In genomic region chr4:1726146-1726934, GRCh38 we compare ENCODE assay signal across 8 cellular contexts. TPM values are rescaled to one million over a fixed set of nuclear protein-coding genes. Genes with fewer than 3 reads are reported as not detected.
DNase-seq lines count a peak whose midpoint lies in the region; TF ChIP-seq lines count a peak whose summit lies in the region.

No MANE protein-coding gene starts in this region.

- peaks cover 9 to 11% of the 10 kb centered on the region in 2 donors for H3K4me1 ChIP-seq in neuronal stem cell (ENCODE audit: control insufficient read depth in 2 of 2, insufficient read depth in 1 of 2, low read depth in 1 of 2, low read length in 2 of 2)

- peak overlapping the region; percentile 60 for H2BK12ac ChIP-seq in neuronal stem cell (ENCODE audit: low read length)

- no peaks in the 10 kb centered on the region for H3K9me3 ChIP-seq in neuronal stem cell (replicated peaks in 1 of 2; ENCODE audit: control insufficient read depth in 2 of 2, insufficient read depth in 1 of 2, low read depth in 1 of 2, low read length in 2 of 2)

- peak overlapping the region; percentile 66 for H3K27ac Mint-ChIP-seq in activated T-helper 2 cell treated with anti-CD3 and anti-CD28 coated beads, Interferon-gamma antibody, Interleukin-2, Interleukin-4, amounts not matched to agents 10 μg/mL and 5 μg/mL and 100 μg/mL, durations not matched to agents 14 hours and 24 hours and 36 hours

- no peaks in the 10 kb centered on the region for H3K9me3 Mint-ChIP-seq in activated T-helper 2 cell treated with anti-CD3 and anti-CD28 coated beads, Interferon-gamma antibody, Interleukin-2, Interleukin-4, amounts not matched to agents 10 μg/mL and 5 μg/mL and 100 μg/mL, durations not matched to agents 14 hours and 24 hours and 36 hours

- no CpG with 5 or more reads among the region's 17 CpGs for WGBS in neuronal stem cell (ENCODE audit: extremely low coverage in 2 of 2, insufficient read length in 2 of 2, insufficient replicate concordance in 1 of 2), 2 donors

- DNase-seq in ELR (ENCODE audit: low read depth) (peak; percentile 84), RWPE1 (ENCODE audit: low spot score) (no peak), fibroblast of peridontal ligament (ENCODE audit: extremely low read depth) (peak; percentile 84), neuronal stem cell (ENCODE audit: low spot score) (peak; percentile 87), stromal cell of bone marrow (ENCODE audit: low read depth) (peak; percentile 51), HPDE6-E6E7 (ENCODE audit: extremely low spot score) (no peak)
- peak; percentile 81 for DNase-seq in activated T-helper 2 cell treated with anti-CD3 and anti-CD28 coated beads, Interferon-gamma antibody, Interleukin-2, Interleukin-4, amounts not matched to agents 10 μg/mL and 5 μg/mL and 100 μg/mL, durations not matched to agents 14 hours and 24 hours and 36 hours (ENCODE audit: low spot score)

- TF ChIP-seq CTCF in LNCAP (IDR thresholded peaks at IDR 0.05) = peak; percentile 99
- peak; percentile 95 for TF ChIP-seq CTCF in RWPE1 (conservative IDR thresholded peaks at IDR 0.05; ENCODE audit: low read depth)

- peaks cover 68 to 89% of the 10 kb centered on the region in 2 donors for H3K36me3 ChIP-seq in neuronal stem cell (replicated peaks in 1 of 2; ENCODE audit: control insufficient read depth in 2 of 2, insufficient read depth in 2 of 2, low read length in 2 of 2)

- no peak overlapping the region for H4K8ac ChIP-seq in neuronal stem cell (ENCODE audit: low read depth, low read length)

- peak overlapping the region; percentile 86 for H2AK5ac ChIP-seq in neuronal stem cell (ENCODE audit: low read depth, low read length)

- H3K4me3 Mint-ChIP-seq in activated T-helper 2 cell treated with anti-CD3 and anti-CD28 coated beads, Interferon-gamma antibody, Interleukin-2, Interleukin-4, amounts not matched to agents 10 μg/mL and 5 μg/mL and 100 μg/mL, durations not matched to agents 14 hours and 24 hours and 36 hours (ENCODE audit: low read depth) = no peak overlapping the region

- peak overlapping the region; percentile 30 for H2BK5ac ChIP-seq in neuronal stem cell (ENCODE audit: low read length)

- no peak overlapping the region for H2BK120ac ChIP-seq in neuronal stem cell (ENCODE audit: low read depth, low read length)

- no peak overlapping the region for H3K14ac ChIP-seq in neuronal stem cell (ENCODE audit: low read length)

- no peak overlapping the region for H4K91ac ChIP-seq in neuronal stem cell (ENCODE audit: low read depth, low read length, poor library complexity)

- CTCF ChIA-PET in RWPE1 (lab: Yijun Ruan, JAX) = interaction anchor here (0.6 to 0.9 kb wide), 4 partner anchors 11 to 335 kb away, joined by 4 to 6 read pairs (median 5); no protein-coding TSS in a partner anchor

- H3K27me3 ChIP-seq in neuronal stem cell (ENCODE audit: control insufficient read depth in 3 of 3, insufficient read depth in 3 of 3, low read depth in 1 of 3, low read length in 3 of 3) = no peaks in the 10 kb centered on the region

- no peak overlapping the region for H3K4me3 ChIP-seq in neuronal stem cell (ENCODE audit: low read length in 2 of 2)

- intact Hi-C loops in activated T-helper 2 cell treated with anti-CD3 and anti-CD28 coated beads, Interferon-gamma antibody, Interleukin-2, Interleukin-4, amounts not matched to agents 10 μg/mL and 5 μg/mL and 100 μg/mL, durations not matched to agents 14 hours and 24 hours and 36 hours (cut with micrococcal nuclease) = loop anchor here (1.0 kb wide), 1 partner anchor 33 kb away; no protein-coding TSS in a partner anchor

- peaks cover 85% of the 10 kb centered on the region for H3K36me3 Mint-ChIP-seq in activated T-helper 2 cell treated with anti-CD3 and anti-CD28 coated beads, Interferon-gamma antibody, Interleukin-2, Interleukin-4, amounts not matched to agents 10 μg/mL and 5 μg/mL and 100 μg/mL, durations not matched to agents 14 hours and 24 hours and 36 hours (ENCODE audit: low read depth)

- no peak overlapping the region for H3K4me2 ChIP-seq in neuronal stem cell (ENCODE audit: insufficient read depth, low read length, poor library complexity, severe bottlenecking)

- H3K23ac ChIP-seq in neuronal stem cell (ENCODE audit: low read depth, low read length, poor library complexity) = peak overlapping the region; percentile 59

- peaks cover 33% of the 10 kb centered on the region for H3K79me1 ChIP-seq in neuronal stem cell (ENCODE audit: low read depth, low read length)

- H3K18ac ChIP-seq in neuronal stem cell (ENCODE audit: low read length) = peak overlapping the region; percentile 42

- peak overlapping the region; percentile 96 for H3K27ac ChIP-seq in RWPE1
- H3K27ac ChIP-seq in neuronal stem cell (replicated peaks; ENCODE audit: low read length) = no peak overlapping the region

- no peak overlapping the region for H2BK15ac ChIP-seq in neuronal stem cell (ENCODE audit: low read length)

- no peaks in the 10 kb centered on the region for H3K27me3 Mint-ChIP-seq in activated T-helper 2 cell treated with anti-CD3 and anti-CD28 coated beads, Interferon-gamma antibody, Interleukin-2, Interleukin-4, amounts not matched to agents 10 μg/mL and 5 μg/mL and 100 μg/mL, durations not matched to agents 14 hours and 24 hours and 36 hours (ENCODE audit: low read depth)

- no peak overlapping the region for H3K4ac ChIP-seq in neuronal stem cell (ENCODE audit: low read length)

- POLR2A ChIA-PET in RWPE1 (lab: Yijun Ruan, JAX; ENCODE audit: low non-redundant PET) = no interaction called here

- H2AFZ ChIP-seq in neuronal stem cell (ENCODE audit: low read length) = peak overlapping the region; percentile 39

- H3K9ac ChIP-seq in neuronal stem cell (ENCODE audit: low read depth, low read length, poor library complexity) = peak overlapping the region; percentile 83

- H3K4me1 Mint-ChIP-seq in activated T-helper 2 cell treated with anti-CD3 and anti-CD28 coated beads, Interferon-gamma antibody, Interleukin-2, Interleukin-4, amounts not matched to agents 10 μg/mL and 5 μg/mL and 100 μg/mL, durations not matched to agents 14 hours and 24 hours and 36 hours (ENCODE audit: low read depth) = peaks cover 35% of the 10 kb centered on the region

RNA-seq across cellular contexts. Expression of gene TACC3, which starts 5.0 kb away (rescaled TPM):
- 137 and 141 TPM in 2 replicates for total RNA-seq in activated T-helper 2 cell treated with anti-CD3 and anti-CD28 coated beads, Interferon-gamma antibody, Interleukin-2, Interleukin-4, amounts not matched to agents 10 μg/mL and 5 μg/mL and 100 μg/mL, durations not matched to agents 14 hours and 24 hours and 36 hours
- polyA plus RNA-seq in neuronal stem cell (2013, experiment 1 of 2) = 110 TPM
- 108 TPM for polyA plus RNA-seq in neuronal stem cell (2013, experiment 2 of 2)

RNA-seq across cellular contexts. Expression of gene TMEM129, which starts 5.2 kb away (rescaled TPM):
- total RNA-seq in activated T-helper 2 cell treated with anti-CD3 and anti-CD28 coated beads, Interferon-gamma antibody, Interleukin-2, Interleukin-4, amounts not matched to agents 10 μg/mL and 5 μg/mL and 100 μg/mL, durations not matched to agents 14 hours and 24 hours and 36 hours = 23.5 and 27.1 TPM in 2 replicates
- polyA plus RNA-seq in neuronal stem cell (2013, experiment 1 of 2) = 28.3 TPM
- polyA plus RNA-seq in neuronal stem cell (2013, experiment 2 of 2) = 26.4 TPM

RNA-seq across cellular contexts. Expression of gene SLBP, which starts 14.2 kb away (rescaled TPM):
- 125 and 127 TPM in 2 replicates for total RNA-seq in activated T-helper 2 cell treated with anti-CD3 and anti-CD28 coated beads, Interferon-gamma antibody, Interleukin-2, Interleukin-4, amounts not matched to agents 10 μg/mL and 5 μg/mL and 100 μg/mL, durations not matched to agents 14 hours and 24 hours and 36 hours
- polyA plus RNA-seq in neuronal stem cell (2013, experiment 1 of 2) = 44.6 TPM
- 44.5 TPM for polyA plus RNA-seq in neuronal stem cell (2013, experiment 2 of 2)

RNA-seq across cellular contexts. Expression of gene FAM53A, which starts 42.2 kb away (rescaled TPM):
- total RNA-seq in activated T-helper 2 cell treated with anti-CD3 and anti-CD28 coated beads, Interferon-gamma antibody, Interleukin-2, Interleukin-4, amounts not matched to agents 10 μg/mL and 5 μg/mL and 100 μg/mL, durations not matched to agents 14 hours and 24 hours and 36 hours = 2.7 and 3.3 TPM in 2 replicates
- 2.0 TPM for polyA plus RNA-seq in neuronal stem cell (2013, experiment 1 of 2)
- polyA plus RNA-seq in neuronal stem cell (2013, experiment 2 of 2) = 1.3 TPM

Comparison
In these comparisons a context has a peak if more than half of its experiments do, and no peak if none do; other contexts are left out.
1. DNase-seq: peak in ELR (single experiment), activated T-helper 2 cell treated with anti-CD3 and anti-CD28 coated beads, Interferon-gamma antibody, Interleukin-2, Interleukin-4, amounts not matched to agents 10 μg/mL and 5 μg/mL and 100 μg/mL, durations not matched to agents 14 hours and 24 hours and 36 hours (single experiment), fibroblast of peridontal ligament (single experiment), neuronal stem cell (single experiment) and stromal cell of bone marrow (single experiment); none in RWPE1 (single experiment) and HPDE6-E6E7 (single experiment).